Comparison of ENCODE assay signal across 9 cellular contexts in the genomic region with DNA sequence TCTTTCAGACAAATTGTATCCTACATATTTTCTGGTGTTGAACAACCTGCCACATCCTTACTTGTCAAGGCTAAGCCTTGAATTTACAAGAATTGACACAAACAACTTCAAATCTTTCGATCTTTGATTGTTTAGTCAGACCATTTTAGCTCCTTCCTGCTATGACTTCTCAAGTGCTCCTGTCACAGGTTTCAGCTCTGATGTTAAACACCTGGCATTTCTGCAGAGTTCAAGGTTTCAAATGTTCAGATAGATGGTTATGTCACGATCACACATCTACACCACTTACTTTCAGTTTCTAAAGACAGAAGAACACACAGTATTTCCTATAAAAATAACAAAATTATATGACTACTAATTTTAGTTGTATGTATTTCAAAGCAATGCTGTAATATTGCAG.
DNase-seq lines count a peak whose midpoint lies in the region; ATAC-seq, FAIRE-seq and TF ChIP-seq lines count a peak whose summit lies in the region.
"Had no signal": no experiment of that assay in that cellular context is flagged by ENCODE, and none has a peak within 500 bp of the region (broad histone marks: within the 10 kb centered on the region; RNA-seq: fewer than 3 reads in every experiment).

No MANE protein-coding gene starts in this region.

- H3K9me3 ChIP-seq in spleen = no peaks in the 10 kb centered on the region

- H3K4me3 ChIP-seq in fibroblast of the aortic adventitia (ENCODE audit: low read depth, low read length) (peak overlapping the region; percentile 2), spleen (peak overlapping the region in 3 of 8 donors; percentile 3 to 35 (median 25))

- H3K27ac ChIP-seq in spleen = peak overlapping the region in 1 of 8 donors; percentile 6

- H3K36me3 ChIP-seq in spleen = no peaks in the 10 kb centered on the region

- ATAC-seq in GM19463 (IDR thresholded peaks at IDR 0.05; ENCODE audit: unreplicated experiment) (peak; percentile 89), HG03175 (IDR thresholded peaks at IDR 0.05; ENCODE audit: unreplicated experiment) (peak; percentile 94), HG03521 (IDR thresholded peaks at IDR 0.05; ENCODE audit: unreplicated experiment) (no peak)

- H3K27me3 ChIP-seq in spleen (replicated peaks in 1 of 7) = no peaks in the 10 kb centered on the region

- FAIRE-seq in GM12892 (lab: Jason Lieb, UNC) = peak; percentile 17

- peak; percentile 3 for DNase-seq in GM12892 (ENCODE audit: insufficient read length)
- DNase-seq in fibroblast of the aortic adventitia (ENCODE audit: low read depth) = no peak
- DNase-seq in stimulated activated CD4-positive, alpha-beta T cell treated with anti-CD3 and anti-CD28 coated beads, Interleukin-2, amount 100 ng/mL, for 48 hours = no peak
- no peak for DNase-seq in NCI-H748 (lab: John Stamatoyannopoulos, UW; ENCODE audit: unreplicated experiment)
- no peak for DNase-seq in spleen
- DNase-seq: EL had no signal

- TF ChIP-seq POLR2A in GM12892 (IDR thresholded peaks at IDR 0.05; ENCODE audit: low read depth, low read length) (no peak), spleen (IDR thresholded peaks at IDR 0.05) (no peak)

- TF ChIP-seq CTCF in fibroblast of the aortic adventitia (IDR thresholded peaks at IDR 0.05; ENCODE audit: insufficient read depth, low read length) (no peak), spleen (IDR thresholded peaks at IDR 0.05 in 8 of 11, conservative IDR thresholded peaks at IDR 0.05 in 3 of 11) (no peak)

- WGBS in spleen, 5 donors = 34 to 56% (median 42%) methylated on average over 2 of the region's 2 CpGs

- H3K4me1 ChIP-seq in spleen = no peaks in the 10 kb centered on the region

- intact Hi-C loops in spleen (cut with DNase I; ENCODE audit: low total_unique reads) = no loop called here
